In genomic region chr7:141663081-141663510, GRCh38 we compare ENCODE assay signal across 2 cellular contexts.
A peak's percentile ranks its signal among the peaks of the same experiment; 100 is the strongest.
TF ChIP-seq lines count a peak whose summit lies in the region.

No MANE protein-coding gene starts in this region.

TF ChIP-seq in K562, 482 proteins besides CTCF, POLR2A, EP300 and RAD21 (continues in another document):
- TF ChIP-seq E2F5 (CRISPR knock-in tag; IDR thresholded peaks at IDR 0.05) (no peak), ZNF766 (CRISPR knock-in tag; conservative IDR thresholded peaks at IDR 0.05) (no peak), KAT7 (CRISPR knock-in tag; IDR thresholded peaks at IDR 0.05; ENCODE audit: borderline replicate concordance) (no peak), SLC30A9 (CRISPR knock-in tag; IDR thresholded peaks at IDR 0.05) (no peak), FUS (optimal IDR thresholded peaks at IDR 0.05; ENCODE audit: low read depth, low read length) (no peak), NR2F6 (CRISPR knock-in tag; IDR thresholded peaks at IDR 0.05) (no peak), CTCFL (IDR thresholded peaks at IDR 0.05; ENCODE audit: borderline replicate concordance, insufficient read depth, low read depth, low read length, poor library complexity, severe bottlenecking) (no peak), STAG1 (CRISPR knock-in tag; IDR thresholded peaks at IDR 0.05; ENCODE audit: borderline replicate concordance) (no peak), ZBTB40 (IDR thresholded peaks at IDR 0.05) (no peak), ZBTB40 (CRISPR knock-in tag; IDR thresholded peaks at IDR 0.05) (no peak)

TF ChIP-seq in HepG2, 621 proteins besides CTCF, POLR2A, EP300 and RAD21:
- 0 out of 2 replicates have a peak, but pooled peaks have one; percentile 17 for TF ChIP-seq MAFF (IDR thresholded peaks at IDR 0.05; ENCODE audit: low read depth, low read length)
- TF ChIP-seq ADNP (CRISPR knock-in tag; IDR thresholded peaks at IDR 0.05) = no peak
- no peak for TF ChIP-seq HNF4G (IDR thresholded peaks at IDR 0.05; ENCODE audit: borderline replicate concordance, low read depth, low read length)
- no peak for TF ChIP-seq HNF4G (CRISPR knock-in tag; IDR thresholded peaks at IDR 0.05; ENCODE audit: borderline replicate concordance, low read depth)
- peak; percentile 48; the same call in 1 of the 2 replicates for TF ChIP-seq ELF3 (CRISPR knock-in tag; IDR thresholded peaks at IDR 0.05)
- TF ChIP-seq ZNF263 (CRISPR knock-in tag; IDR thresholded peaks at IDR 0.05) = peak; percentile 59; the same call in 1 of the 2 replicates
- peak; percentile 71; the same call in 1 of the 2 replicates for TF ChIP-seq NFE2L2 (IDR thresholded peaks at IDR 0.05; ENCODE audit: low read length)
- TF ChIP-seq FOXP1 (IDR thresholded peaks at IDR 0.05) = no peak
- TF ChIP-seq FOXP1 (CRISPR knock-in tag; IDR thresholded peaks at IDR 0.05) = peak; percentile 39; the same call in 1 of the 2 replicates
- TF ChIP-seq E2F2 (CRISPR knock-in tag; IDR thresholded peaks at IDR 0.05; ENCODE audit: borderline replicate concordance) = no peak
- 0 out of 2 replicates have a peak, but pooled peaks have one; percentile 27 for TF ChIP-seq BHLHE40 (IDR thresholded peaks at IDR 0.05; ENCODE audit: low read length)
- TF ChIP-seq ZNF124 (CRISPR knock-in tag; IDR thresholded peaks at IDR 0.05) = no peak
- no peak for TF ChIP-seq SNAPC4 (CRISPR knock-in tag; IDR thresholded peaks at IDR 0.05)
